30 cellular contexts compared by ENCODE assay signal in the genomic region with DNA sequence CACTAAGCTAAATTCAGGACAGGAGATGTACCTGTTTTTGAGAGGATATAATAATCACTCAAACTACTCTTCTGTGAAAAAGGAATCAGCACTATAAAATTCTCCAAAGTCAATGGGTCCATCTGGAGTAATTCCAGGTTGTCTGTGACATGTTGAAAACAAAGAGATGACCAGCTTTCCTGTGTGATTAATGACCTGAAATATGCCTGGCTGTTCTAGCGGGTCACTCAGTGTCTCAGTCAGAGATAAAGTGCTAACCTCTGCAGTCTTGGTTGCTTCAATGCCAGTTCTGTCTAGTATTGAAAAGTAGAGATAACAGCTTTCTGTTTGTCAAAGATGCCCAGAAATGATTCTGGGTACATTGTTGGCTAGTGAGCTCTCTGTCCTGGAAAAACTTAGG.
"Had no signal": no experiment of that assay in that cellular context is flagged by ENCODE, and none has a peak within 500 bp of the region (broad histone marks: within the 10 kb centered on the region; RNA-seq: fewer than 3 reads in every experiment).

No MANE protein-coding gene starts in this region.

- H3K27me3 Mint-ChIP-seq: activated naive CD8-positive, alpha-beta T cell treated with anti-CD3 and anti-CD28 coated beads for 36 hours; stimulated activated naive CD8-positive, alpha-beta T cell treated with anti-CD3 and anti-CD28 coated beads, Interleukin-15, Interleukin-2, amounts not matched to agents 100 ng/mL and 50 ng/mL, for 24 hours; T-helper 17 cell had no signal

- H3K9me3 Mint-ChIP-seq: activated naive CD8-positive, alpha-beta T cell treated with anti-CD3 and anti-CD28 coated beads for 36 hours; nephron; stimulated activated naive CD8-positive, alpha-beta T cell treated with anti-CD3 and anti-CD28 coated beads, Interleukin-15, Interleukin-2, amounts not matched to agents 100 ng/mL and 50 ng/mL, for 24 hours had no signal

- H3K27ac ChIP-seq: cardiac muscle cell, colonic mucosa, gastrocnemius medialis, left lung, right lobe of liver, skin epidermis, upper lobe of right lung, WERI-Rb-1 had no signal

- H3K4me1 Mint-ChIP-seq: activated naive CD8-positive, alpha-beta T cell treated with anti-CD3 and anti-CD28 coated beads for 36 hours; immature natural killer cell; nephron; stimulated activated effector memory CD8-positive, alpha-beta T cell treated with anti-CD3 and anti-CD28 coated beads, Interleukin-12 subunit alpha, Interleukin-12 subunit beta, amount 100 ng/mL, for 72 hours; T-helper 17 cell had no signal

- H3K36me3 Mint-ChIP-seq: activated naive CD8-positive, alpha-beta T cell treated with anti-CD3 and anti-CD28 coated beads for 36 hours; immature natural killer cell; stimulated activated effector memory CD8-positive, alpha-beta T cell treated with anti-CD3 and anti-CD28 coated beads, Interleukin-12 subunit alpha, Interleukin-12 subunit beta, amount 100 ng/mL, for 72 hours had no signal

- H3K9me3 ChIP-seq: colonic mucosa, gastrocnemius medialis, left lung, mucosa of descending colon, right lobe of liver, upper lobe of right lung had no signal

- DNase-seq: activated CD4-positive, alpha-beta T cell treated with anti-CD3 and anti-CD28 coated beads for 48 hours; activated CD4-positive, alpha-beta T cell treated with anti-CD3 and anti-CD28 coated beads, Interleukin-2, amount 50 U/mL, for 48 hours; activated CD8-positive, alpha-beta memory T cell treated with anti-CD3 and anti-CD28 coated beads for 24 hours; activated effector memory CD4-positive, alpha-beta T cell treated with Interleukin-2 at 50 U/mL for 16 hours; activated naive CD4-positive, alpha-beta T cell treated with anti-CD3 and anti-CD28 coated beads for 36 hours; activated naive CD8-positive, alpha-beta T cell treated with anti-CD3 and anti-CD28 coated beads for 36 hours; cerebellar nuclear complex; colonic mucosa; effector CD8-positive, alpha-beta T cell; erythroblast; gastrocnemius medialis; hypothalamus; immature natural killer cell; kidney glomerular epithelial cell; left lung; mucosa of descending colon; posterior cingulate gyrus; right lobe of liver; stimulated activated CD4-positive, alpha-beta T cell treated with anti-CD3 and anti-CD28 coated beads, Interleukin-4, amount 100 ng/mL, for 24 hours; T-helper 17 cell; T1000; upper lobe of right lung; WERI-Rb-1 had no signal

- H3K36me3 ChIP-seq: cardiac muscle cell, colonic mucosa, gastrocnemius medialis, left lung, right lobe of liver, upper lobe of right lung, WERI-Rb-1 had no signal

- H3K27ac Mint-ChIP-seq: activated naive CD4-positive, alpha-beta T cell treated with anti-CD3 and anti-CD28 coated beads for 36 hours; activated naive CD8-positive, alpha-beta T cell treated with anti-CD3 and anti-CD28 coated beads for 36 hours; immature natural killer cell; nephron; stimulated activated effector memory CD8-positive, alpha-beta T cell treated with anti-CD3 and anti-CD28 coated beads, Interleukin-12 subunit alpha, Interleukin-12 subunit beta, amount 100 ng/mL, for 72 hours; stimulated activated naive CD8-positive, alpha-beta T cell treated with anti-CD3 and anti-CD28 coated beads, Interleukin-15, Interleukin-2, amounts not matched to agents 100 ng/mL and 50 ng/mL, for 24 hours; T-helper 17 cell had no signal

- H3K4me3 ChIP-seq: cardiac muscle cell, colonic mucosa, gastrocnemius medialis, left lung, lung, mucosa of descending colon, right lobe of liver, skin epidermis, upper lobe of right lung had no signal

- H3K27me3 ChIP-seq: cardiac muscle cell, colonic mucosa, gastrocnemius medialis, left lung, right lobe of liver, upper lobe of right lung had no signal

- H3K4me3 Mint-ChIP-seq: activated naive CD4-positive, alpha-beta T cell treated with anti-CD3 and anti-CD28 coated beads for 36 hours; activated naive CD8-positive, alpha-beta T cell treated with anti-CD3 and anti-CD28 coated beads for 36 hours; immature natural killer cell; nephron; stimulated activated effector memory CD8-positive, alpha-beta T cell treated with anti-CD3 and anti-CD28 coated beads, Interleukin-12 subunit alpha, Interleukin-12 subunit beta, amount 100 ng/mL, for 72 hours; stimulated activated naive CD8-positive, alpha-beta T cell treated with anti-CD3 and anti-CD28 coated beads, Interleukin-15, Interleukin-2, amounts not matched to agents 100 ng/mL and 50 ng/mL, for 24 hours; T-helper 17 cell had no signal

- H3K4me1 ChIP-seq: colonic mucosa, gastrocnemius medialis, left lung, right lobe of liver, upper lobe of right lung had no signal

- ATAC-seq: activated CD4-positive, CD25-positive, alpha-beta regulatory T cell treated with anti-CD3 and anti-CD28 coated beads, Interleukin-2, amount 50 U/mL, for 24 hours; gastrocnemius medialis; mucosa of descending colon; right lobe of liver; stimulated activated effector memory CD8-positive, alpha-beta T cell treated with anti-CD3 and anti-CD28 coated beads, Interleukin-12 subunit alpha, Interleukin-12 subunit beta, amount 100 ng/mL, for 72 hours; T-helper 17 cell had no signal
